ENCODE assay signal across 14 cellular contexts in the genomic region with DNA sequence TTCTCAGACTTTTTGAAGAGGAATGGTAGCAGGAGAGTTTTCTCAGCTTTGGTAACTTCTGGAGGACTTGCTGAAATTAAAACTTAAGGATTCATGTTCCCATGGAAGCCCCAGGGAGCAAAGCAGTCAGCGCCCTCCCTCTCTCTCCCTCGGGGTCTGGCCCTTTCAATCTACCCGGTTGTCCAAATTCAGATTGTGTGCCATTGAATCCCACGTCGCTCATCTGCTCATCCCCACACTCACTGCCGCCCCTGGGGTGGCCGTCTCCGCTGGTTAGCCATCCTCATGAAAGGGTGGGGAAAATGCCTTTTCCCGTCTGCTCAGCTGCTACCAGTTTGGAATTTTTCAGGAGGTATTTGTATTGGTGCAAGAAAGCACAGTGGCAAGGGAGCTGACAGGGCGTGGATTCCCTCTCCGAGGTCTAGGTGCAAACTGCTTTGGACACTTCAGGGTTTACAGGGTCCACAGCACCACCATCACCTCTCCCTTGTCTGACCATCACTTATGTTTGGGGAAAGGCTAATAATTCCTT. TPM values are rescaled to one million over a fixed set of nuclear protein-coding genes. Genes with fewer than 3 reads are reported as not detected.
DNase-seq lines count a peak whose midpoint lies in the region; ATAC-seq and TF ChIP-seq lines count a peak whose summit lies in the region.
"Had no signal": no experiment of that assay in that cellular context is flagged by ENCODE, and none has a peak within 500 bp of the region (broad histone marks: within the 10 kb centered on the region; RNA-seq: fewer than 3 reads in every experiment).

No MANE protein-coding gene starts in this region.

- H3K9me3 Mint-ChIP-seq in Caco-2 (ENCODE audit: unreplicated experiment), result no peaks in the 10 kb centered on the region
- no peaks in the 10 kb centered on the region for H3K9me3 Mint-ChIP-seq in activated CD8-positive, alpha-beta memory T cell treated with anti-CD3 and anti-CD28 coated beads, Interleukin-2, amount 10 ng/mL, durations not matched to agents 7 days and 5 days (ENCODE audit: low read depth)
- H3K9me3 Mint-ChIP-seq: activated naive CD8-positive, alpha-beta T cell treated with anti-CD3 and anti-CD28 coated beads, Interleukin-2, amount 50 U/mL, for 24 hours; CD4-positive, alpha-beta memory T cell had no signal

- no peak overlapping the region for H3K4me2 ChIP-seq in parathyroid adenoma (ENCODE audit: low read length)

- H3K36me3 ChIP-seq in Caco-2 (ENCODE audit: control insufficient read depth, insufficient read depth, low read length) (no peaks in the 10 kb centered on the region), SJCRH30 (no peaks in the 10 kb centered on the region), parathyroid adenoma (ENCODE audit: control insufficient read depth, insufficient read depth, low read length) (no peaks in the 10 kb centered on the region), esophagus muscularis mucosa (no peaks in the 10 kb centered on the region), body of pancreas (replicated peaks in 1 of 2; ENCODE audit: insufficient read depth in 1 of 2, low read depth in 2 of 2) (no peaks in the 10 kb centered on the region)
- H3K36me3 ChIP-seq: right lobe of liver, suprapubic skin, WERI-Rb-1 had no signal

- TF ChIP-seq POLR2A in esophagus muscularis mucosa (IDR thresholded peaks at IDR 0.05; ENCODE audit: low read depth) (no peak), body of pancreas (IDR thresholded peaks at IDR 0.05) (no peak)

- no TSS peak for BruUV-seq in Caco-2 (replicated peaks; lab: Mats Ljungman, UMichigan)

- no peaks in the 10 kb centered on the region for H3K27me3 Mint-ChIP-seq in Caco-2 (ENCODE audit: insufficient read depth, unreplicated experiment)
- H3K27me3 Mint-ChIP-seq in activated CD8-positive, alpha-beta memory T cell treated with anti-CD3 and anti-CD28 coated beads, Interleukin-2, amount 10 ng/mL, durations not matched to agents 7 days and 5 days, result peaks cover 23% of the 10 kb centered on the region

- peaks cover 19% of the 10 kb centered on the region for H3K4me1 Mint-ChIP-seq in Caco-2 (ENCODE audit: low read depth, unreplicated experiment)
- H3K4me1 Mint-ChIP-seq in activated CD8-positive, alpha-beta memory T cell treated with anti-CD3 and anti-CD28 coated beads, Interleukin-2, amount 10 ng/mL, durations not matched to agents 7 days and 5 days, result no peaks in the 10 kb centered on the region
- H3K4me1 Mint-ChIP-seq: CD4-positive, alpha-beta memory T cell had no signal

- CTCF ChIA-PET in Caco-2 (lab: Charles Lee), result interaction anchor here (0.8 to 0.9 kb wide), 2 partner anchors 238 to 434 kb away, joined by 3 read pairs; no protein-coding TSS in a partner anchor
- CTCF ChIA-PET in activated CD8-positive, alpha-beta memory T cell treated with anti-CD3 and anti-CD28 coated beads, Interleukin-2, amount 10 ng/mL, durations not matched to agents 7 days and 5 days (lab: Charles Lee), result interaction anchor here (1.1 to 1.9 kb wide), 4 partner anchors 18 to 417 kb away, joined by 3 to 6 read pairs (median 4); no protein-coding TSS in a partner anchor

- peak overlapping the region; percentile 73 for H3K4me3 Mint-ChIP-seq in Caco-2 (ENCODE audit: unreplicated experiment)
- no peak overlapping the region for H3K4me3 Mint-ChIP-seq in activated CD8-positive, alpha-beta memory T cell treated with anti-CD3 and anti-CD28 coated beads, Interleukin-2, amount 10 ng/mL, durations not matched to agents 7 days and 5 days
- H3K4me3 Mint-ChIP-seq: activated naive CD8-positive, alpha-beta T cell treated with anti-CD3 and anti-CD28 coated beads, Interleukin-2, amount 50 U/mL, for 24 hours had no signal

- TF ChIP-seq EP300 in esophagus muscularis mucosa (IDR thresholded peaks at IDR 0.05), result no peak

- ATAC-seq in left ventricle myocardium superior (peak; percentile 37), GM21423 (IDR thresholded peaks at IDR 0.05; ENCODE audit: unreplicated experiment) (no peak), body of pancreas (no peak)
- ATAC-seq in activated CD8-positive, alpha-beta memory T cell treated with anti-CD3 and anti-CD28 coated beads, Interleukin-2, amount 10 ng/mL, durations not matched to agents 7 days and 5 days, result no peak
- ATAC-seq: activated naive CD8-positive, alpha-beta T cell treated with anti-CD3 and anti-CD28 coated beads, Interleukin-2, amount 50 U/mL, for 24 hours had no signal

- peaks cover 19% of the 10 kb centered on the region for H3K4me1 ChIP-seq in Caco-2
- H3K4me1 ChIP-seq in SJCRH30, result no peaks in the 10 kb centered on the region
- H3K4me1 ChIP-seq in parathyroid adenoma, result no peaks in the 10 kb centered on the region
- H3K4me1 ChIP-seq in esophagus muscularis mucosa, result peaks cover 0 to 18% (median 13%) of the 10 kb centered on the region in 4 donors
- H3K4me1 ChIP-seq in body of pancreas, result peaks cover 8% of the 10 kb centered on the region
- H3K4me1 ChIP-seq: right lobe of liver had no signal

- H3K9me3 ChIP-seq in Caco-2 (no peaks in the 10 kb centered on the region), SJCRH30 (replicated peaks) (peaks cover 4% of the 10 kb centered on the region; the same call in 1 of the 2 replicates), parathyroid adenoma (ENCODE audit: control insufficient read depth, low read length) (no peaks in the 10 kb centered on the region), esophagus muscularis mucosa (no peaks in the 10 kb centered on the region), body of pancreas (no peaks in the 10 kb centered on the region)
- H3K9me3 ChIP-seq: right lobe of liver, suprapubic skin had no signal

- no peak overlapping the region for H3K27ac Mint-ChIP-seq in Caco-2 (ENCODE audit: unreplicated experiment)
- no peak overlapping the region for H3K27ac Mint-ChIP-seq in activated CD8-positive, alpha-beta memory T cell treated with anti-CD3 and anti-CD28 coated beads, Interleukin-2, amount 10 ng/mL, durations not matched to agents 7 days and 5 days
- H3K27ac Mint-ChIP-seq: activated naive CD8-positive, alpha-beta T cell treated with anti-CD3 and anti-CD28 coated beads, Interleukin-2, amount 50 U/mL, for 24 hours had no signal

- intact Hi-C loops in Caco-2 (cut with micrococcal nuclease; ENCODE audit: unreplicated experiment) (loop anchor here (2.0 to 5.0 kb wide), 2 partner anchors 86 to 118 kb away; no protein-coding TSS in a partner anchor), left ventricle myocardium superior (cut with micrococcal nuclease) (loop anchor here (5.0 kb wide), 1 partner anchor 256 kb away; no protein-coding TSS in a partner anchor), esophagus muscularis mucosa (cut with DNase I) (loop anchor here (5.0 kb wide), 2 partner anchors 231 to 421 kb away; no protein-coding TSS in a partner anchor), body of pancreas (cut with DNase I) (no loop called here)

- H3K27me3 ChIP-seq in Caco-2 (replicated peaks; ENCODE audit: control insufficient read depth, insufficient read depth, low read length) (no peaks in the 10 kb centered on the region), SJCRH30 (no peaks in the 10 kb centered on the region), parathyroid adenoma (ENCODE audit: control insufficient read depth, insufficient read depth, low read length) (no peaks in the 10 kb centered on the region), esophagus muscularis mucosa (no peaks in the 10 kb centered on the region), body of pancreas (no peaks in the 10 kb centered on the region)
- H3K27me3 ChIP-seq: right lobe of liver, suprapubic skin had no signal

- no peak for DNase-seq in Caco-2
- DNase-seq in SJCRH30, result no peak
- no peak for DNase-seq in left ventricle myocardium superior
- no peak for DNase-seq in esophagus muscularis mucosa (ENCODE audit: extremely low spot score)
- no peak for DNase-seq in body of pancreas
- DNase-seq in activated CD8-positive, alpha-beta memory T cell treated with anti-CD3 and anti-CD28 coated beads, Interleukin-2, amount 10 ng/mL, durations not matched to agents 7 days and 5 days, result no peak
- DNase-seq: activated CD8-positive, alpha-beta memory T cell treated with anti-CD3 and anti-CD28 coated beads, Interleukin-2, amount 50 U/mL, for 4 hours had no signal

- 80% methylated on average over 11 of the region's 11 CpGs for WGBS in esophagus muscularis mucosa
- 63 to 75% methylated on average over 11 of the region's 11 CpGs for WGBS in body of pancreas, 2 donors

- H3K4me3 ChIP-seq in Caco-2 (ENCODE audit: low read depth, low read length) (no peak overlapping the region), SJCRH30 (peak overlapping the region; percentile 15; the same call in 1 of the 2 replicates), parathyroid adenoma (ENCODE audit: low read depth, low read length) (no peak overlapping the region), esophagus muscularis mucosa (peak overlapping the region in 2 of 4 donors; percentile 30 to 41), body of pancreas (no peak overlapping the region)
- H3K4me3 ChIP-seq: suprapubic skin had no signal

- H3K27ac ChIP-seq in SJCRH30 (no peak overlapping the region), parathyroid adenoma (no peak overlapping the region), esophagus muscularis mucosa (replicated peaks in 1 of 4) (no peak overlapping the region), body of pancreas (no peak overlapping the region)
- H3K27ac ChIP-seq: right lobe of liver, suprapubic skin, WERI-Rb-1 had no signal

- POLR2A ChIA-PET in Caco-2 (lab: Charles Lee), result no interaction called here

- no peak overlapping the region for H3K9ac ChIP-seq in parathyroid adenoma

- H3K79me2 ChIP-seq in parathyroid adenoma, result no peaks in the 10 kb centered on the region

- no peak for TF ChIP-seq CTCF in Caco-2 (IDR thresholded peaks at IDR 0.05; ENCODE audit: insufficient read depth in 1 of 2, low read depth in 1 of 2, low read length in 1 of 2, severe bottlenecking in 1 of 2, unreplicated experiment in 1 of 2)
- no peak for TF ChIP-seq CTCF in parathyroid adenoma (IDR thresholded peaks at IDR 0.05)
- TF ChIP-seq CTCF in esophagus muscularis mucosa (IDR thresholded peaks at IDR 0.05), result no peak
- no peak for TF ChIP-seq CTCF in body of pancreas (IDR thresholded peaks at IDR 0.05)

- peak overlapping the region; percentile 4 for H2AFZ ChIP-seq in parathyroid adenoma

- H3K36me3 Mint-ChIP-seq in Caco-2 (ENCODE audit: insufficient read depth, unreplicated experiment), result no peaks in the 10 kb centered on the region
- H3K36me3 Mint-ChIP-seq in activated CD8-positive, alpha-beta memory T cell treated with anti-CD3 and anti-CD28 coated beads, Interleukin-2, amount 10 ng/mL, durations not matched to agents 7 days and 5 days, result no peaks in the 10 kb centered on the region
- H3K36me3 Mint-ChIP-seq: CD4-positive, alpha-beta memory T cell had no signal

RNA-seq across cellular contexts. Expression of a gene that starts 27.1 kb away (rescaled TPM):
- total RNA-seq in Caco-2 (2022) (142 and 156 TPM in 2 replicates), left ventricle myocardium superior (65.6 TPM), esophagus muscularis mucosa (10 to 100 TPM; 61.9 to 89.5 (median 74.2) TPM), body of pancreas (10 to 100 TPM; 42.2 to 73.7 TPM)
- total RNA-seq in SJCRH30 (2014; rRNA removed; shearing (Covaris generic)), result 109 and 113 TPM in 2 replicates
- 10 to 100 TPM; 30.5 to 35.8 TPM for total RNA-seq in activated CD8-positive, alpha-beta memory T cell treated with anti-CD3 and anti-CD28 coated beads, Interleukin-2, amount 10 ng/mL, durations not matched to agents 7 days and 5 days

RNA-seq across cellular contexts. Expression of a gene that starts 52.5 kb away (rescaled TPM):
- total RNA-seq in Caco-2 (2022) (58.7 and 60.0 TPM in 2 replicates), left ventricle myocardium superior (8.5 TPM), esophagus muscularis mucosa (10 to 100 TPM; 17.1 to 38.0 (median 24.8) TPM), body of pancreas (10 to 100 TPM; 33.5 to 51.7 TPM)
- 9.1 and 10.4 TPM in 2 replicates for total RNA-seq in SJCRH30 (2014; rRNA removed; shearing (Covaris generic))
- total RNA-seq in activated CD8-positive, alpha-beta memory T cell treated with anti-CD3 and anti-CD28 coated beads, Interleukin-2, amount 10 ng/mL, durations not matched to agents 7 days and 5 days, result 10 to 100 TPM; 67.5 to 79.0 TPM
